Comparison of ENCODE assay signal across 7 cellular contexts in the genomic region with DNA sequence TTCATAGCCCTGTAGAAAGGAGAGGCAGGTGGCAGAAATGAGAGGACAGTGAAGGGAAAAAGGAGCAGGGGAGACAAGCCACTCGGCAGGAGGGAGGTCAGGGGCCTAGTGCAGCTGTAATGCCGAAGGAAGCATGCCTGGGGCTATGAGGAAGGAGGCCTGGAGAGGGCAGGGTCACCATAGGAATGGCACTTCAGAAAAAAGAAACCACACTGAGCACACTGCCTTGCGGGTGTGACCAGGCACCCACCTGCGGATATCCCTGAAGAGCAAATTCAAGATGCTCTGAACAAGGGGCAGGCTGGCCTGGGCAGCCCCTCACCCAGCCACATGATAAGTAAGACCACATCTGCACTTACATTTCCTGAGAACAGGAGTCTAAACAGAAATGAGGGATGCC.
A peak's percentile ranks its signal among the peaks of the same experiment; 100 is the strongest.
DNase-seq lines count a peak whose midpoint lies in the region; ATAC-seq and TF ChIP-seq lines count a peak whose summit lies in the region.

No MANE protein-coding gene starts in this region.

- DNase-seq in GM12865 (ENCODE audit: low read depth) (peak; percentile 18), SJCRH30 (peak; percentile 21 to 24), glomerular visceral epithelial cell (ENCODE audit: extremely low spot score) (peak; percentile 30), sciatic nerve (ENCODE audit: low spot score) (no peak), cerebellar nuclear complex (lab: John Stamatoyannopoulos, UW) (no peak), NCI-H748 treated with DMSO at 0.1 percent for 48 hours (lab: John Stamatoyannopoulos, UW) (no peak)

- H3K27me3 ChIP-seq in SJCRH30 = no peaks in the 10 kb centered on the region

- no peak overlapping the region for H3K27ac ChIP-seq in SJCRH30

- H3K36me3 ChIP-seq in SJCRH30 = peaks cover 14% of the 10 kb centered on the region; the same call in 1 of the 2 replicates

- peak; percentile 9 for TF ChIP-seq CTCF in GM12865 (IDR thresholded peaks at IDR 0.05; ENCODE audit: insufficient read depth, low read depth, low read length, missing control alignments)

- ATAC-seq in sciatic nerve (peak; percentile 72), GM21825 (IDR thresholded peaks at IDR 0.05; ENCODE audit: unreplicated experiment) (no peak)

- intact Hi-C loops in sciatic nerve (cut with DNase I) = no loop called here

- H3K4me1 ChIP-seq in SJCRH30 = no peaks in the 10 kb centered on the region

- no peaks in the 10 kb centered on the region for H3K9me3 ChIP-seq in SJCRH30 (replicated peaks)

- H3K4me3 ChIP-seq in GM12865 (ENCODE audit: low read depth, low read length) (no peak overlapping the region), SJCRH30 (no peak overlapping the region)

Comparison
In these comparisons a context has a peak if more than half of its experiments do, and no peak if none do; other contexts are left out.
1. DNase-seq: peak in GM12865 (single experiment), SJCRH30 (2 of 2) and glomerular visceral epithelial cell (single experiment); none in sciatic nerve (single experiment), cerebellar nuclear complex (0 of 2) and NCI-H748 treated with DMSO at 0.1 percent for 48 hours (single experiment).